In genomic region chr4:106111778-106112469, GRCh38 we compare ENCODE assay signal across 5 cellular contexts.
DNase-seq lines count a peak whose midpoint lies in the region; ATAC-seq, FAIRE-seq and TF ChIP-seq lines count a peak whose summit lies in the region.
"Not testable (repeated sequence)": the region's sequence is repeated elsewhere in the genome, so short reads cannot be mapped to it uniquely, and the experiment has no call there.

No MANE protein-coding gene starts in this region.

- H3K79me2 ChIP-seq in K562 (ENCODE audit: control insufficient read depth, insufficient read depth, low read length) = not testable (repeated sequence)

- TF ChIP-seq RAD21 in IMR-90 (IDR thresholded peaks at IDR 0.05; ENCODE audit: low read length); K562 (CRISPR knock-in tag; conservative IDR thresholded peaks at IDR 0.05 in 1 of 2, IDR thresholded peaks at IDR 0.05 in 1 of 2): not testable (repeated sequence)

- not testable (repeated sequence) for H4K20me1 ChIP-seq in IMR-90 (ENCODE audit: insufficient read depth, low read length); K562 (replicated peaks; ENCODE audit: control insufficient read depth, insufficient read depth, low read length)

- H4K5ac ChIP-seq in IMR-90 (ENCODE audit: low read depth, low read length) = not testable (repeated sequence)

- H3K56ac ChIP-seq in IMR-90 (ENCODE audit: extremely low read depth, insufficient read depth, low read length) = not testable (repeated sequence)

- not testable (repeated sequence) for DNase-seq in IMR-90; K562 (ENCODE audit: extremely low read depth in 1 of 4, low spot score in 3 of 4)
- DNase-seq in fibroblast of villous mesenchyme (ENCODE audit: low read depth) = peak; percentile 20
- DNase-seq in small intestine = peak; percentile 55

- H3K9me1 ChIP-seq in IMR-90 (ENCODE audit: insufficient read depth, low read length); K562 (ENCODE audit: control insufficient read depth, insufficient read depth, low read length): not testable (repeated sequence)

- not testable (repeated sequence) for H3K27me3 ChIP-seq in IMR-90 (ENCODE audit: control insufficient read depth, insufficient read depth, low read length); K562 (ENCODE audit: control insufficient read depth in 2 of 2, insufficient read depth in 2 of 2, low read length in 2 of 2); small intestine (ENCODE audit: control insufficient read depth in 2 of 2, insufficient read depth in 2 of 2, low read length in 2 of 2)

- CTCF ChIA-PET in HEK293 (lab: Yijun Ruan, JAX); K562 (lab: Yijun Ruan, JAX; ENCODE audit: low intra/inter-chr PET ratio): not testable (repeated sequence)
- CTCF ChIA-PET in IMR-90 (lab: Yijun Ruan, JAX) = interaction anchor here (1.0 kb wide), 1 partner anchor 16 kb away, joined by 3 read pairs; no protein-coding TSS in a partner anchor

- not testable (repeated sequence) for H2AK9ac ChIP-seq in IMR-90 (replicated peaks; ENCODE audit: low read depth, low read length, poor library complexity)

- not testable (repeated sequence) for H4K8ac ChIP-seq in IMR-90 (ENCODE audit: low read depth in 2 of 2, low read length in 2 of 2)

- not testable (repeated sequence) for TF ChIP-seq POLR2A in IMR-90 (IDR thresholded peaks at IDR 0.05; ENCODE audit: low read depth, low read length); K562 (conservative IDR thresholded peaks at IDR 0.05)

- in situ Hi-C loops in IMR-90 (cut with MboI; ENCODE audit: low sequenced_read_pairs); K562 (cut with MboI): not testable (repeated sequence)

- H3K4me2 ChIP-seq in IMR-90 (ENCODE audit: low read depth, low read length); K562 (ENCODE audit: insufficient read depth, low read length): not testable (repeated sequence)

- not testable (repeated sequence) for FAIRE-seq in K562 (lab: Jason Lieb, UNC); small intestine (lab: Jason Lieb, UNC)

- not testable (repeated sequence) for TF ChIP-seq EP300 in K562 (IDR thresholded peaks at IDR 0.05; ENCODE audit: low read length)

- H2AFZ ChIP-seq in IMR-90 (replicated peaks; ENCODE audit: low read length, poor library complexity); K562 (ENCODE audit: low read depth, low read length): not testable (repeated sequence)

- not testable (repeated sequence) for BruUV-seq in IMR-90 (replicated peaks; lab: Mats Ljungman, UMichigan); K562 (replicated peaks; lab: Mats Ljungman, UMichigan)

- H3K27ac ChIP-seq in HEK293 (ENCODE audit: extremely low read depth, low read depth, low read length); IMR-90 (ENCODE audit: insufficient read depth, low read length); K562 (ENCODE audit: extremely low read depth, low read depth, low read length); small intestine (ENCODE audit: low read depth in 1 of 2, low read length in 1 of 2): not testable (repeated sequence)

- intact Hi-C loops in IMR-90 (cut with micrococcal nuclease); K562 (cut with micrococcal nuclease): not testable (repeated sequence)

- not testable (repeated sequence) for H2BK5ac ChIP-seq in IMR-90 (ENCODE audit: low read depth, low read length, poor library complexity, severe bottlenecking)

- H3K36me3 ChIP-seq in HEK293 (ENCODE audit: control insufficient read depth in 2 of 2, insufficient read depth in 1 of 2, low read length in 2 of 2) = peaks cover 0 to 10% of the 10 kb centered on the region in 2 experiments; a peak in 1 of 3 replicates
- H3K36me3 ChIP-seq in IMR-90 (ENCODE audit: control insufficient read depth, insufficient read depth, low read length); K562 (ENCODE audit: control insufficient read depth, insufficient read depth, low read length); small intestine (ENCODE audit: control insufficient read depth in 2 of 2, insufficient read depth in 2 of 2, low read length in 2 of 2): not testable (repeated sequence)

- H3K79me1 ChIP-seq in IMR-90 (ENCODE audit: low read depth in 1 of 2, low read length in 2 of 2) = not testable (repeated sequence)

- H2BK120ac ChIP-seq in IMR-90 (ENCODE audit: low read depth, low read length) = not testable (repeated sequence)

- not testable (repeated sequence) for H2AK5ac ChIP-seq in IMR-90 (ENCODE audit: low read depth, low read length)

- ATAC-seq in IMR-90 (ENCODE audit: low read depth); K562: not testable (repeated sequence)

- H3K18ac ChIP-seq in IMR-90 (ENCODE audit: low read depth, low read length) = not testable (repeated sequence)

- not testable (repeated sequence) for H4K91ac ChIP-seq in IMR-90 (ENCODE audit: insufficient read depth, low read depth, low read length)

- dilution Hi-C loops in IMR-90 (cut with HindIII; ENCODE audit: low sequenced_read_pairs, unreplicated experiment) = not testable (repeated sequence)

- not testable (repeated sequence) for H3K14ac ChIP-seq in IMR-90 (replicated peaks; ENCODE audit: low read depth, low read length)

- not testable (repeated sequence) for H3K4ac ChIP-seq in IMR-90 (ENCODE audit: low read depth, low read length)

- H3K9me3 ChIP-seq in HEK293 (ENCODE audit: control insufficient read depth, insufficient read depth, low read depth, low read length); K562 (replicated peaks; ENCODE audit: control insufficient read depth, insufficient read depth, low read depth, low read length); small intestine (ENCODE audit: control insufficient read depth, low read depth): not testable (repeated sequence)
- H3K9me3 ChIP-seq in IMR-90 (ENCODE audit: control insufficient read depth, insufficient read depth, low read length) = peaks cover 12% of the 10 kb centered on the region

- not testable (repeated sequence) for H3K4me3 ChIP-seq in HEK293 (ENCODE audit: low read depth, low read length); IMR-90 (ENCODE audit: insufficient read depth, low read depth, low read length); K562; fibroblast of villous mesenchyme (ENCODE audit: low read depth, low read length); small intestine (ENCODE audit: low read depth in 1 of 2, low read length in 2 of 2)

- H2BK20ac ChIP-seq in IMR-90 (ENCODE audit: low read depth, low read length) = not testable (repeated sequence)

- H2BK15ac ChIP-seq in IMR-90 (ENCODE audit: low read depth, low read length) = not testable (repeated sequence)

- H3K4me1 ChIP-seq in HEK293 (ENCODE audit: control insufficient read depth, insufficient read depth, low read length); IMR-90 (ENCODE audit: control insufficient read depth, insufficient read depth, low read length); K562 (replicated peaks in 1 of 2; ENCODE audit: control insufficient read depth in 2 of 2, insufficient read depth in 2 of 2, low read length in 2 of 2); small intestine (ENCODE audit: control insufficient read depth in 2 of 2, insufficient read depth in 1 of 2, low read depth in 1 of 2, low read length in 1 of 2): not testable (repeated sequence)

- POLR2A ChIA-PET in HEK293 (lab: Yijun Ruan, JAX); IMR-90 (lab: Charles Lee; ENCODE audit: unreplicated experiment); K562 (lab: Yijun Ruan, JAX): not testable (repeated sequence)

- not testable (repeated sequence) for H3K23ac ChIP-seq in IMR-90 (ENCODE audit: low read depth, low read length)

- TF ChIP-seq CTCF in HEK293 (tag by site-specific recombination; IDR thresholded peaks at IDR 0.05); IMR-90 (conservative IDR thresholded peaks at IDR 0.05; ENCODE audit: low read depth, low read length); K562 (IDR thresholded peaks at IDR 0.05 in 2 of 3, conservative IDR thresholded peaks at IDR 0.05 in 1 of 3; ENCODE audit: insufficient read depth in 2 of 3, low read depth in 1 of 3, low read length in 3 of 3); fibroblast of villous mesenchyme (IDR thresholded peaks at IDR 0.05; ENCODE audit: insufficient read depth, low read depth, low read length): not testable (repeated sequence)

- H3K9ac ChIP-seq in IMR-90 (ENCODE audit: low read depth, low read length); K562 (ENCODE audit: insufficient read depth in 1 of 2, low read depth in 2 of 2, low read length in 2 of 2): not testable (repeated sequence)

- no CpG with 5 or more reads among the region's 2 CpGs for WGBS in IMR-90 (ENCODE audit: extremely low coverage in 2 of 2, insufficient read length in 1 of 2), 2 experiments
- 30% methylated on average over 2 of the region's 2 CpGs for WGBS in K562 (ENCODE audit: insufficient coverage, low coverage, missing lambda C conversion rate)
- 83 to 87% (median 84%) methylated on average over 2 of the region's 2 CpGs for WGBS in small intestine, 3 donors

TF ChIP-seq in HEK293, 187 proteins besides CTCF, POLR2A, EP300 and RAD21:
- TF ChIP-seq SETDB1 (IDR thresholded peaks at IDR 0.05; ENCODE audit: insufficient read length, low read length) = peak; percentile 55

TF ChIP-seq in IMR-90, 13 proteins besides CTCF, POLR2A, EP300 and RAD21:
- 0 out of 2 replicates have a peak, but pooled peaks have one; percentile 15 for TF ChIP-seq CEBPB (IDR thresholded peaks at IDR 0.05; ENCODE audit: low read depth, low read length)

TF ChIP-seq in K562, 482 proteins besides CTCF, POLR2A, EP300 and RAD21 (continues in another document):
- peak; percentile 44 for TF ChIP-seq ATF3 (IDR thresholded peaks at IDR 0.05)
- not testable (repeated sequence) for TF ChIP-seq ATF3 (CRISPR knock-in tag; conservative IDR thresholded peaks at IDR 0.05)
